ENCODE assay signal across 13 cellular contexts in the genomic region with DNA sequence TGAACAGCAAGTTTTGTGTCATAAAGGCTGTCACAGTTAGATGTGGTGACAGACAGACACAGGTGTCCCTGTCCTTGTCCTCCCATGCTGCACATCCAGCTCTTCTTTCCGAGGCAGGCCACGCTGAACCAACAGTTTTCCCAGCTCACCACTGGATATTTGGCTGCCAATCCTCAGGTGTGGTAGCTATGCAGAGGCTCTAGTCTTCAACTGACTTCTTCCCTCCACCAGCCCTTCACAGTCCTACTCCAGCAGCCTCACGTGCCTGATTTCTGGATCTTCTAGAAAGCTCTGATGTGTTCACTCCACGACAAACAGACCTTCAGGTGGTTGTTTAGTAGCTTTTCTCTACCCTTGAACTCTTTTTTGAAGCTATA.
"Had no signal": no experiment of that assay in that cellular context is flagged by ENCODE, and none has a peak within 500 bp of the region (broad histone marks: within the 10 kb centered on the region; RNA-seq: fewer than 3 reads in every experiment).

No MANE protein-coding gene starts in this region.

- H3K27ac Mint-ChIP-seq: activated naive CD4-positive, alpha-beta T cell treated with anti-CD3 and anti-CD28 coated beads for 36 hours; activated T-helper 17 cell treated with anti-CD3 and anti-CD28 coated beads, Interleukin-2, amount 50 U/mL, for 72 hours; endodermal cell; nephron; progenitor cell of endocrine pancreas had no signal

- H3K4me3 Mint-ChIP-seq: activated naive CD4-positive, alpha-beta T cell treated with anti-CD3 and anti-CD28 coated beads for 36 hours; activated T-helper 17 cell treated with anti-CD3 and anti-CD28 coated beads, Interleukin-2, amount 50 U/mL, for 72 hours; endodermal cell; nephron had no signal

- H3K36me3 ChIP-seq: gastrocnemius medialis, heart right ventricle, transverse colon had no signal

- H3K4me3 ChIP-seq: gastrocnemius medialis, heart right ventricle, mucosa of descending colon, transverse colon had no signal

- H3K4me1 ChIP-seq: gastrocnemius medialis, heart right ventricle, transverse colon had no signal

- DNase-seq: activated CD4-positive, alpha-beta T cell treated with anti-CD3 and anti-CD28 coated beads for 48 hours; activated naive CD4-positive, alpha-beta T cell treated with anti-CD3 and anti-CD28 coated beads for 36 hours; endodermal cell; gastrocnemius medialis; heart right ventricle; left colon; mucosa of descending colon; right cardiac atrium; stimulated activated naive CD8-positive, alpha-beta T cell treated with anti-CD3 and anti-CD28 coated beads, Interleukin-15, Interleukin-2, amounts not matched to agents 100 U/mL and 50 U/mL, for 24 hours; transverse colon had no signal

- ATAC-seq: activated T-helper 17 cell treated with anti-CD3 and anti-CD28 coated beads, Interleukin-2, amount 50 U/mL, for 72 hours; heart right ventricle; left colon; mucosa of descending colon; right cardiac atrium; stimulated activated naive CD8-positive, alpha-beta T cell treated with anti-CD3 and anti-CD28 coated beads, Interleukin-15, Interleukin-2, amounts not matched to agents 100 U/mL and 50 U/mL, for 24 hours had no signal

- H3K27ac ChIP-seq: gastrocnemius medialis, heart right ventricle, transverse colon had no signal

- H3K27me3 ChIP-seq: gastrocnemius medialis, transverse colon had no signal

- H3K4me1 Mint-ChIP-seq: activated T-helper 17 cell treated with anti-CD3 and anti-CD28 coated beads, Interleukin-2, amount 50 U/mL, for 72 hours; nephron had no signal
